1 cellular context compared by ENCODE assay signal in the genomic region with DNA sequence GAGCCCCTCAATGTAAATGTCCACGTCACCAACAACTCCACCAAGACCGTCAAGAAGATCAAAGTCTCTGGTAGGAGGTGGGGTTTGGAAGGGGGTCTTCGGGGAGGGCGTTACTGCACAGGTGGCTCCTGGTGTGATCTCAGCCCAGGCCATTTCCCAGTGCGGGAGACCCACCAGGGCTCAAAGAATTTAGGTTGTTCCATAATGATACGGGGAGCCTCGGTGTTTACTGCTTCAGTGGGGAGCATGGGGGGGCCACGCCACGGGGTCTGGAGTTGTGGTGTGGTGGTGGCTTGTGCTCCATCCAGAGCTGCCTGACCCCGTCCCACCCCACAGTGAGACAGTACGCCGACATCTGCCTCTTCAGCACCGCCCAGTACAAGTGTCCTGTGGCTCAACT.
TF ChIP-seq lines count a peak whose summit lies in the region.

No MANE protein-coding gene starts in this region.

TF ChIP-seq in A549, 52 proteins besides CTCF, POLR2A, EP300 and RAD21:
- TF ChIP-seq, protein P1, sequence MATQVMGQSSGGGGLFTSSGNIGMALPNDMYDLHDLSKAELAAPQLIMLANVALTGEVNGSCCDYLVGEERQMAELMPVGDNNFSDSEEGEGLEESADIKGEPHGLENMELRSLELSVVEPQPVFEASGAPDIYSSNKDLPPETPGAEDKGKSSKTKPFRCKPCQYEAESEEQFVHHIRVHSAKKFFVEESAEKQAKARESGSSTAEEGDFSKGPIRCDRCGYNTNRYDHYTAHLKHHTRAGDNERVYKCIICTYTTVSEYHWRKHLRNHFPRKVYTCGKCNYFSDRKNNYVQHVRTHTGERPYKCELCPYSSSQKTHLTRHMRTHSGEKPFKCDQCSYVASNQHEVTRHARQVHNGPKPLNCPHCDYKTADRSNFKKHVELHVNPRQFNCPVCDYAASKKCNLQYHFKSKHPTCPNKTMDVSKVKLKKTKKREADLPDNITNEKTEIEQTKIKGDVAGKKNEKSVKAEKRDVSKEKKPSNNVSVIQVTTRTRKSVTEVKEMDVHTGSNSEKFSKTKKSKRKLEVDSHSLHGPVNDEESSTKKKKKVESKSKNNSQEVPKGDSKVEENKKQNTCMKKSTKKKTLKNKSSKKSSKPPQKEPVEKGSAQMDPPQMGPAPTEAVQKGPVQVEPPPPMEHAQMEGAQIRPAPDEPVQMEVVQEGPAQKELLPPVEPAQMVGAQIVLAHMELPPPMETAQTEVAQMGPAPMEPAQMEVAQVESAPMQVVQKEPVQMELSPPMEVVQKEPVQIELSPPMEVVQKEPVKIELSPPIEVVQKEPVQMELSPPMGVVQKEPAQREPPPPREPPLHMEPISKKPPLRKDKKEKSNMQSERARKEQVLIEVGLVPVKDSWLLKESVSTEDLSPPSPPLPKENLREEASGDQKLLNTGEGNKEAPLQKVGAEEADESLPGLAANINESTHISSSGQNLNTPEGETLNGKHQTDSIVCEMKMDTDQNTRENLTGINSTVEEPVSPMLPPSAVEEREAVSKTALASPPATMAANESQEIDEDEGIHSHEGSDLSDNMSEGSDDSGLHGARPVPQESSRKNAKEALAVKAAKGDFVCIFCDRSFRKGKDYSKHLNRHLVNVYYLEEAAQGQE (IDR thresholded peaks at IDR 0.05) = no peak
- no peak for TF ChIP-seq JUN (IDR thresholded peaks at IDR 0.05)
- no peak for TF ChIP-seq KDM5A (IDR thresholded peaks at IDR 0.05)
- no peak for TF ChIP-seq RNF2 (IDR thresholded peaks at IDR 0.05; ENCODE audit: borderline replicate concordance, low read depth)
- TF ChIP-seq PHF8 (IDR thresholded peaks at IDR 0.05; ENCODE audit: borderline replicate concordance, low read depth) = no peak
- TF ChIP-seq HOXA7 (CRISPR knock-in tag; IDR thresholded peaks at IDR 0.05) = no peak
- TF ChIP-seq, protein P2, sequence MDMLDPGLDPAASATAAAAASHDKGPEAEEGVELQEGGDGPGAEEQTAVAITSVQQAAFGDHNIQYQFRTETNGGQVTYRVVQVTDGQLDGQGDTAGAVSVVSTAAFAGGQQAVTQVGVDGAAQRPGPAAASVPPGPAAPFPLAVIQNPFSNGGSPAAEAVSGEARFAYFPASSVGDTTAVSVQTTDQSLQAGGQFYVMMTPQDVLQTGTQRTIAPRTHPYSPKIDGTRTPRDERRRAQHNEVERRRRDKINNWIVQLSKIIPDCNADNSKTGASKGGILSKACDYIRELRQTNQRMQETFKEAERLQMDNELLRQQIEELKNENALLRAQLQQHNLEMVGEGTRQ (IDR thresholded peaks at IDR 0.05) = no peak
- TF ChIP-seq, protein P3, sequence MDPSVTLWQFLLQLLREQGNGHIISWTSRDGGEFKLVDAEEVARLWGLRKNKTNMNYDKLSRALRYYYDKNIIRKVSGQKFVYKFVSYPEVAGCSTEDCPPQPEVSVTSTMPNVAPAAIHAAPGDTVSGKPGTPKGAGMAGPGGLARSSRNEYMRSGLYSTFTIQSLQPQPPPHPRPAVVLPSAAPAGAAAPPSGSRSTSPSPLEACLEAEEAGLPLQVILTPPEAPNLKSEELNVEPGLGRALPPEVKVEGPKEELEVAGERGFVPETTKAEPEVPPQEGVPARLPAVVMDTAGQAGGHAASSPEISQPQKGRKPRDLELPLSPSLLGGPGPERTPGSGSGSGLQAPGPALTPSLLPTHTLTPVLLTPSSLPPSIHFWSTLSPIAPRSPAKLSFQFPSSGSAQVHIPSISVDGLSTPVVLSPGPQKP (IDR thresholded peaks at IDR 0.05; ENCODE audit: low read depth, low read length) = no peak
- TF ChIP-seq, protein P4, sequence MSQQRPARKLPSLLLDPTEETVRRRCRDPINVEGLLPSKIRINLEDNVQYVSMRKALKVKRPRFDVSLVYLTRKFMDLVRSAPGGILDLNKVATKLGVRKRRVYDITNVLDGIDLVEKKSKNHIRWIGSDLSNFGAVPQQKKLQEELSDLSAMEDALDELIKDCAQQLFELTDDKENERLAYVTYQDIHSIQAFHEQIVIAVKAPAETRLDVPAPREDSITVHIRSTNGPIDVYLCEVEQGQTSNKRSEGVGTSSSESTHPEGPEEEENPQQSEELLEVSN (IDR thresholded peaks at IDR 0.05; ENCODE audit: borderline replicate concordance, low read depth) = no peak
- TF ChIP-seq, protein P5, sequence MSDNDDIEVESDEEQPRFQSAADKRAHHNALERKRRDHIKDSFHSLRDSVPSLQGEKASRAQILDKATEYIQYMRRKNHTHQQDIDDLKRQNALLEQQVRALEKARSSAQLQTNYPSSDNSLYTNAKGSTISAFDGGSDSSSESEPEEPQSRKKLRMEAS (IDR thresholded peaks at IDR 0.05) = no peak
- TF ChIP-seq EHF (CRISPR knock-in tag; IDR thresholded peaks at IDR 0.05) = no peak
- no peak for TF ChIP-seq CHD4 (IDR thresholded peaks at IDR 0.05; ENCODE audit: borderline replicate concordance)
- TF ChIP-seq, protein P6, sequence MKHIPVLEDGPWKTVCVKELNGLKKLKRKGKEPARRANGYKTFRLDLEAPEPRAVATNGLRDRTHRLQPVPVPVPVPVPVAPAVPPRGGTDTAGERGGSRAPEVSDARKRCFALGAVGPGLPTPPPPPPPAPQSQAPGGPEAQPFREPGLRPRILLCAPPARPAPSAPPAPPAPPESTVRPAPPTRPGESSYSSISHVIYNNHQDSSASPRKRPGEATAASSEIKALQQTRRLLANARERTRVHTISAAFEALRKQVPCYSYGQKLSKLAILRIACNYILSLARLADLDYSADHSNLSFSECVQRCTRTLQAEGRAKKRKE (CRISPR knock-in tag; IDR thresholded peaks at IDR 0.05; ENCODE audit: low read depth) = no peak
- TF ChIP-seq, protein P7, sequence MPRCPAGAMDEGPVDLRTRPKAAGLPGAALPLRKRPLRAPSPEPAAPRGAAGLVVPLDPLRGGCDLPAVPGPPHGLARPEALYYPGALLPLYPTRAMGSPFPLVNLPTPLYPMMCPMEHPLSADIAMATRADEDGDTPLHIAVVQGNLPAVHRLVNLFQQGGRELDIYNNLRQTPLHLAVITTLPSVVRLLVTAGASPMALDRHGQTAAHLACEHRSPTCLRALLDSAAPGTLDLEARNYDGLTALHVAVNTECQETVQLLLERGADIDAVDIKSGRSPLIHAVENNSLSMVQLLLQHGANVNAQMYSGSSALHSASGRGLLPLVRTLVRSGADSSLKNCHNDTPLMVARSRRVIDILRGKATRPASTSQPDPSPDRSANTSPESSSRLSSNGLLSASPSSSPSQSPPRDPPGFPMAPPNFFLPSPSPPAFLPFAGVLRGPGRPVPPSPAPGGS (IDR thresholded peaks at IDR 0.05) = no peak
